ENCODE assay signal across 1 cellular context in genomic region chr5:148796931-148797330, GRCh38.
TF ChIP-seq lines count a peak whose summit lies in the region.

No MANE protein-coding gene starts in this region.

TF ChIP-seq in GM23338, 12 proteins besides CTCF, POLR2A, EP300 and RAD21:
- no peak for TF ChIP-seq REST (IDR thresholded peaks at IDR 0.05; ENCODE audit: unreplicated experiment)
- TF ChIP-seq ETS1 (IDR thresholded peaks at IDR 0.05) = no peak
- TF ChIP-seq, protein P1, sequence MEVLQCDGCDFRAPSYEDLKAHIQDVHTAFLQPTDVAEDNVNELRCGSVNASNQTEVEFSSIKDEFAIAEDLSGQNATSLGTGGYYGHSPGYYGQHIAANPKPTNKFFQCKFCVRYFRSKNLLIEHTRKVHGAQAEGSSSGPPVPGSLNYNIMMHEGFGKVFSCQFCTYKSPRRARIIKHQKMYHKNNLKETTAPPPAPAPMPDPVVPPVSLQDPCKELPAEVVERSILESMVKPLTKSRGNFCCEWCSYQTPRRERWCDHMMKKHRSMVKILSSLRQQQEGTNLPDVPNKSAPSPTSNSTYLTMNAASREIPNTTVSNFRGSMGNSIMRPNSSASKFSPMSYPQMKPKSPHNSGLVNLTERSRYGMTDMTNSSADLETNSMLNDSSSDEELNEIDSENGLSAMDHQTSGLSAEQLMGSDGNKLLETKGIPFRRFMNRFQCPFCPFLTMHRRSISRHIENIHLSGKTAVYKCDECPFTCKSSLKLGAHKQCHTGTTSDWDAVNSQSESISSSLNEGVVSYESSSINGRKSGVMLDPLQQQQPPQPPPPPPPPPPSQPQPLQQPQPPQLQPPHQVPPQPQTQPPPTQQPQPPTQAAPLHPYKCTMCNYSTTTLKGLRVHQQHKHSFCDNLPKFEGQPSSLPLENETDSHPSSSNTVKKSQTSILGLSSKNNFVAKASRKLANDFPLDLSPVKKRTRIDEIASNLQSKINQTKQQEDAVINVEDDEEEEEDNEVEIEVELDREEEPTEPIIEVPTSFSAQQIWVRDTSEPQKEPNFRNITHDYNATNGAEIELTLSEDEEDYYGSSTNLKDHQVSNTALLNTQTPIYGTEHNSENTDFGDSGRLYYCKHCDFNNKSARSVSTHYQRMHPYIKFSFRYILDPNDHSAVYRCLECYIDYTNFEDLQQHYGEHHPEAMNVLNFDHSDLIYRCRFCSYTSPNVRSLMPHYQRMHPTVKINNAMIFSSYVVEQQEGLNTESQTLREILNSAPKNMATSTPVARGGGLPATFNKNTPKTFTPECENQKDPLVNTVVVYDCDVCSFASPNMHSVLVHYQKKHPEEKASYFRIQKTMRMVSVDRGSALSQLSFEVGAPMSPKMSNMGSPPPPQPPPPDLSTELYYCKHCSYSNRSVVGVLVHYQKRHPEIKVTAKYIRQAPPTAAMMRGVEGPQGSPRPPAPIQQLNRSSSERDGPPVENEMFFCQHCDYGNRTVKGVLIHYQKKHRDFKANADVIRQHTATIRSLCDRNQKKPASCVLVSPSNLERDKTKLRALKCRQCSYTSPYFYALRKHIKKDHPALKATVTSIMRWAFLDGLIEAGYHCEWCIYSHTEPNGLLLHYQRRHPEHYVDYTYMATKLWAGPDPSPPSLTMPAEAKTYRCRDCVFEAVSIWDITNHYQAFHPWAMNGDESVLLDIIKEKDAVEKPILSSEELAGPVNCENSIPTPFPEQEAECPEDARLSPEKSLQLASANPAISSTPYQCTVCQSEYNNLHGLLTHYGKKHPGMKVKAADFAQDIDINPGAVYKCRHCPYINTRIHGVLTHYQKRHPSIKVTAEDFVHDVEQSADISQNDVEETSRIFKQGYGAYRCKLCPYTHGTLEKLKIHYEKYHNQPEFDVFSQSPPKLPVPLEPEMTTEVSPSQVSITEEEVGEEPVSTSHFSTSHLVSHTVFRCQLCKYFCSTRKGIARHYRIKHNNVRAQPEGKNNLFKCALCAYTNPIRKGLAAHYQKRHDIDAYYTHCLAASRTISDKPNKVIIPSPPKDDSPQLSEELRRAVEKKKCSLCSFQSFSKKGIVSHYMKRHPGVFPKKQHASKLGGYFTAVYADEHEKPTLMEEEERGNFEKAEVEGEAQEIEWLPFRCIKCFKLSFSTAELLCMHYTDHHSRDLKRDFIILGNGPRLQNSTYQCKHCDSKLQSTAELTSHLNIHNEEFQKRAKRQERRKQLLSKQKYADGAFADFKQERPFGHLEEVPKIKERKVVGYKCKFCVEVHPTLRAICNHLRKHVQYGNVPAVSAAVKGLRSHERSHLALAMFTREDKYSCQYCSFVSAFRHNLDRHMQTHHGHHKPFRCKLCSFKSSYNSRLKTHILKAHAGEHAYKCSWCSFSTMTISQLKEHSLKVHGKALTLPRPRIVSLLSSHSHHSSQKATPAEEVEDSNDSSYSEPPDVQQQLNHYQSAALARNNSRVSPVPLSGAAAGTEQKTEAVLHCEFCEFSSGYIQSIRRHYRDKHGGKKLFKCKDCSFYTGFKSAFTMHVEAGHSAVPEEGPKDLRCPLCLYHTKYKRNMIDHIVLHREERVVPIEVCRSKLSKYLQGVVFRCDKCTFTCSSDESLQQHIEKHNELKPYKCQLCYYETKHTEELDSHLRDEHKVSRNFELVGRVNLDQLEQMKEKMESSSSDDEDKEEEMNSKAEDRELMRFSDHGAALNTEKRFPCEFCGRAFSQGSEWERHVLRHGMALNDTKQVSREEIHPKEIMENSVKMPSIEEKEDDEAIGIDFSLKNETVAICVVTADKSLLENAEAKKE (CRISPR knock-in tag; IDR thresholded peaks at IDR 0.05) = no peak
- TF ChIP-seq ZNF114 (CRISPR knock-in tag; IDR thresholded peaks at IDR 0.05) = no peak
- no peak for TF ChIP-seq STAT1 (IDR thresholded peaks at IDR 0.05; ENCODE audit: unreplicated experiment)
- TF ChIP-seq JUNB (IDR thresholded peaks at IDR 0.05; ENCODE audit: unreplicated experiment) = no peak
- no peak for TF ChIP-seq POLR2AphosphoS5 (IDR thresholded peaks at IDR 0.05; ENCODE audit: low read depth)
- TF ChIP-seq EZH2phosphoT487 (IDR thresholded peaks at IDR 0.05; ENCODE audit: unreplicated experiment) = no peak
- no peak for TF ChIP-seq ZNF331 (CRISPR knock-in tag; IDR thresholded peaks at IDR 0.05; ENCODE audit: low read depth)
- TF ChIP-seq CREB1 (CRISPR knock-in tag; IDR thresholded peaks at IDR 0.05; ENCODE audit: low read depth) = no peak
- TF ChIP-seq NANOG (IDR thresholded peaks at IDR 0.05; ENCODE audit: borderline replicate concordance) = no peak
- TF ChIP-seq EZH2 (IDR thresholded peaks at IDR 0.05; ENCODE audit: low read depth, unreplicated experiment) = no peak
